8 cellular contexts compared by ENCODE assay signal in genomic region chr17:59513934-59514841, GRCh38. TPM values are rescaled to one million over a fixed set of nuclear protein-coding genes. Genes with fewer than 3 reads are reported as not detected.
DNase-seq lines count a peak whose midpoint lies in the region; ATAC-seq lines count a peak whose summit lies in the region.

No MANE protein-coding gene starts in this region.

- H3K36me3 Mint-ChIP-seq in activated CD4-positive, alpha-beta memory T cell treated with anti-CD3 and anti-CD28 coated beads, Interleukin-2, amount 10 ng/mL, durations not matched to agents 7 days and 5 days (ENCODE audit: low read depth), result no peaks in the 10 kb centered on the region
- H3K36me3 Mint-ChIP-seq in stimulated activated naive B cell treated with anti-CD40 and anti-IgM and Interleukin-4, amounts not matched to agents 10 μg/mL and 1 μg/mL and 100 μg/mL, for 72 hours, result no peaks in the 10 kb centered on the region

- DNase-seq in HPDE6-E6E7 (ENCODE audit: extremely low spot score), result peak; percentile 29
- peak; percentile 99 for DNase-seq in NCI-H748 (lab: John Stamatoyannopoulos, UW; ENCODE audit: unreplicated experiment)
- DNase-seq in dermis microvascular lymphatic vessel endothelial cell (ENCODE audit: low read depth in 2 of 2), result peak; percentile 6 to 85
- DNase-seq in mucosa of gallbladder (ENCODE audit: low spot score), result peak; percentile 90
- DNase-seq in activated CD4-positive, alpha-beta memory T cell treated with anti-CD3 and anti-CD28 coated beads, Interleukin-2, amount 10 ng/mL, durations not matched to agents 7 days and 5 days, result no peak
- DNase-seq in stimulated activated naive B cell treated with anti-CD40 and anti-IgM and Interleukin-4, amounts not matched to agents 10 μg/mL and 1 μg/mL and 100 μg/mL, for 72 hours, result no peak

- H3K27me3 Mint-ChIP-seq in activated CD4-positive, alpha-beta memory T cell treated with anti-CD3 and anti-CD28 coated beads, Interleukin-2, amount 10 ng/mL, durations not matched to agents 7 days and 5 days, result no peaks in the 10 kb centered on the region
- no peaks in the 10 kb centered on the region for H3K27me3 Mint-ChIP-seq in stimulated activated naive B cell treated with anti-CD40 and anti-IgM and Interleukin-4, amounts not matched to agents 10 μg/mL and 1 μg/mL and 100 μg/mL, for 72 hours

- H3K9me3 Mint-ChIP-seq in activated CD4-positive, alpha-beta memory T cell treated with anti-CD3 and anti-CD28 coated beads, Interleukin-2, amount 10 ng/mL, durations not matched to agents 7 days and 5 days, result no peaks in the 10 kb centered on the region
- no peaks in the 10 kb centered on the region for H3K9me3 Mint-ChIP-seq in stimulated activated naive B cell treated with anti-CD40 and anti-IgM and Interleukin-4, amounts not matched to agents 10 μg/mL and 1 μg/mL and 100 μg/mL, for 72 hours

- H3K4me1 Mint-ChIP-seq in activated CD4-positive, alpha-beta memory T cell treated with anti-CD3 and anti-CD28 coated beads, Interleukin-2, amount 10 ng/mL, durations not matched to agents 7 days and 5 days, result no peaks in the 10 kb centered on the region
- H3K4me1 Mint-ChIP-seq in stimulated activated naive B cell treated with anti-CD40 and anti-IgM and Interleukin-4, amounts not matched to agents 10 μg/mL and 1 μg/mL and 100 μg/mL, for 72 hours, result no peaks in the 10 kb centered on the region

- ATAC-seq in HG03571 (IDR thresholded peaks at IDR 0.05; ENCODE audit: unreplicated experiment) (no peak), GM21390 (IDR thresholded peaks at IDR 0.05; ENCODE audit: unreplicated experiment) (no peak)
- ATAC-seq in stimulated activated naive B cell treated with anti-CD40 and anti-IgM and Interleukin-4, amounts not matched to agents 10 μg/mL and 1 μg/mL and 100 μg/mL, for 72 hours (replicated peaks), result no peak

- no peak overlapping the region for H3K4me3 Mint-ChIP-seq in activated CD4-positive, alpha-beta memory T cell treated with anti-CD3 and anti-CD28 coated beads, Interleukin-2, amount 10 ng/mL, durations not matched to agents 7 days and 5 days
- no peak overlapping the region for H3K4me3 Mint-ChIP-seq in stimulated activated naive B cell treated with anti-CD40 and anti-IgM and Interleukin-4, amounts not matched to agents 10 μg/mL and 1 μg/mL and 100 μg/mL, for 72 hours

- H3K27ac Mint-ChIP-seq in activated CD4-positive, alpha-beta memory T cell treated with anti-CD3 and anti-CD28 coated beads, Interleukin-2, amount 10 ng/mL, durations not matched to agents 7 days and 5 days, result no peak overlapping the region
- H3K27ac Mint-ChIP-seq in stimulated activated naive B cell treated with anti-CD40 and anti-IgM and Interleukin-4, amounts not matched to agents 10 μg/mL and 1 μg/mL and 100 μg/mL, for 72 hours, result no peak overlapping the region

- POLR2A ChIA-PET in activated CD4-positive, alpha-beta memory T cell treated with anti-CD3 and anti-CD28 coated beads, Interleukin-2, amount 10 ng/mL, durations not matched to agents 7 days and 5 days (lab: Charles Lee), result no interaction called here

- CTCF ChIA-PET in activated CD4-positive, alpha-beta memory T cell treated with anti-CD3 and anti-CD28 coated beads, Interleukin-2, amount 10 ng/mL, durations not matched to agents 7 days and 5 days (lab: Charles Lee), result interaction anchor here (0.6 kb wide), 1 partner anchor 220 kb away, joined by 4 read pairs; no protein-coding TSS in a partner anchor

RNA-seq across cellular contexts. Expression of gene DHX40, which starts 51.2 kb away (rescaled TPM):
- total RNA-seq in dermis microvascular lymphatic vessel endothelial cell (39.1 and 47.9 TPM in 2 replicates), mucosa of gallbladder (33.2 TPM)
- 10 to 100 TPM; 20.0 to 24.4 TPM for total RNA-seq in activated CD4-positive, alpha-beta memory T cell treated with anti-CD3 and anti-CD28 coated beads, Interleukin-2, amount 10 ng/mL, durations not matched to agents 7 days and 5 days

Comparison
In these comparisons a context has a peak if more than half of its experiments do, and no peak if none do; other contexts are left out.
1. DNase-seq: peak in HPDE6-E6E7 (single experiment), NCI-H748 (single experiment), dermis microvascular lymphatic vessel endothelial cell (2 of 2) and mucosa of gallbladder (single experiment); none in activated CD4-positive, alpha-beta memory T cell treated with anti-CD3 and anti-CD28 coated beads, Interleukin-2, amount 10 ng/mL, durations not matched to agents 7 days and 5 days (single experiment) and stimulated activated naive B cell treated with anti-CD40 and anti-IgM and Interleukin-4, amounts not matched to agents 10 μg/mL and 1 μg/mL and 100 μg/mL, for 72 hours (single experiment).